2 cellular contexts compared by ENCODE assay signal in genomic region chr9:36590246-36590645, GRCh38.
TF ChIP-seq lines count a peak whose summit lies in the region.

No MANE protein-coding gene starts in this region.

TF ChIP-seq in HCT116, 20 proteins besides CTCF, POLR2A, EP300 and RAD21:
- TF ChIP-seq YY1 (IDR thresholded peaks at IDR 0.05; ENCODE audit: extremely low read depth, insufficient replicate concordance, low read depth, low read length): no peak
- no peak for TF ChIP-seq CEBPB (IDR thresholded peaks at IDR 0.05; ENCODE audit: low read depth)
- TF ChIP-seq ZFX (IDR thresholded peaks at IDR 0.05): no peak
TF ChIP-seq in HCT116: peak in this region for 0.

TF ChIP-seq in GM12878, 131 proteins besides CTCF, POLR2A, EP300 and RAD21:
- TF ChIP-seq FOXM1 (IDR thresholded peaks at IDR 0.05; ENCODE audit: low read depth, low read length) (no peak), ZNF24 (IDR thresholded peaks at IDR 0.05) (no peak), CHD1 (IDR thresholded peaks at IDR 0.05; ENCODE audit: low read depth, low read length) (no peak), ATF7 (IDR thresholded peaks at IDR 0.05; ENCODE audit: low read depth) (no peak), NRF1 (conservative IDR thresholded peaks at IDR 0.05; ENCODE audit: low read depth, low read length) (no peak), GATAD2B (conservative IDR thresholded peaks at IDR 0.05; ENCODE audit: low read depth) (no peak), SIX5 (IDR thresholded peaks at IDR 0.05; ENCODE audit: low read depth, low read length, severe bottlenecking) (no peak), HDGF (IDR thresholded peaks at IDR 0.05) (no peak), MTA2 (IDR thresholded peaks at IDR 0.05; ENCODE audit: low read depth) (no peak), MXI1 (IDR thresholded peaks at IDR 0.05; ENCODE audit: low read depth, low read length) (no peak), SMC3 (IDR thresholded peaks at IDR 0.05; ENCODE audit: borderline replicate concordance, low read length) (no peak), EED (IDR thresholded peaks at IDR 0.05; ENCODE audit: low read depth) (no peak), MAX (IDR thresholded peaks at IDR 0.05; ENCODE audit: low read depth, low read length) (no peak), NR2F1 (conservative IDR thresholded peaks at IDR 0.05) (no peak)
- TF ChIP-seq, protein P1, sequence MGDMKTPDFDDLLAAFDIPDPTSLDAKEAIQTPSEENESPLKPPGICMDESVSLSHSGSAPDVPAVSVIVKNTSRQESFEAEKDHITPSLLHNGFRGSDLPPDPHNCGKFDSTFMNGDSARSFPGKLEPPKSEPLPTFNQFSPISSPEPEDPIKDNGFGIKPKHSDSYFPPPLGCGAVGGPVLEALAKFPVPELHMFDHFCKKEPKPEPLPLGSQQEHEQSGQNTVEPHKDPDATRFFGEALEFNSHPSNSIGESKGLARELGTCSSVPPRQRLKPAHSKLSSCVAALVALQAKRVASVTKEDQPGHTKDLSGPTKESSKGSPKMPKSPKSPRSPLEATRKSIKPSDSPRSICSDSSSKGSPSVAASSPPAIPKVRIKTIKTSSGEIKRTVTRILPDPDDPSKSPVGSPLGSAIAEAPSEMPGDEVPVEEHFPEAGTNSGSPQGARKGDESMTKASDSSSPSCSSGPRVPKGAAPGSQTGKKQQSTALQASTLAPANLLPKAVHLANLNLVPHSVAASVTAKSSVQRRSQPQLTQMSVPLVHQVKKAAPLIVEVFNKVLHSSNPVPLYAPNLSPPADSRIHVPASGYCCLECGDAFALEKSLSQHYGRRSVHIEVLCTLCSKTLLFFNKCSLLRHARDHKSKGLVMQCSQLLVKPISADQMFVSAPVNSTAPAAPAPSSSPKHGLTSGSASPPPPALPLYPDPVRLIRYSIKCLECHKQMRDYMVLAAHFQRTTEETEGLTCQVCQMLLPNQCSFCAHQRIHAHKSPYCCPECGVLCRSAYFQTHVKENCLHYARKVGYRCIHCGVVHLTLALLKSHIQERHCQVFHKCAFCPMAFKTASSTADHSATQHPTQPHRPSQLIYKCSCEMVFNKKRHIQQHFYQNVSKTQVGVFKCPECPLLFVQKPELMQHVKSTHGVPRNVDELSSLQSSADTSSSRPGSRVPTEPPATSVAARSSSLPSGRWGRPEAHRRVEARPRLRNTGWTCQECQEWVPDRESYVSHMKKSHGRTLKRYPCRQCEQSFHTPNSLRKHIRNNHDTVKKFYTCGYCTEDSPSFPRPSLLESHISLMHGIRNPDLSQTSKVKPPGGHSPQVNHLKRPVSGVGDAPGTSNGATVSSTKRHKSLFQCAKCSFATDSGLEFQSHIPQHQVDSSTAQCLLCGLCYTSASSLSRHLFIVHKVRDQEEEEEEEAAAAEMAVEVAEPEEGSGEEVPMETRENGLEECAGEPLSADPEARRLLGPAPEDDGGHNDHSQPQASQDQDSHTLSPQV (IDR thresholded peaks at IDR 0.05): no peak
- TF ChIP-seq, protein P2, sequence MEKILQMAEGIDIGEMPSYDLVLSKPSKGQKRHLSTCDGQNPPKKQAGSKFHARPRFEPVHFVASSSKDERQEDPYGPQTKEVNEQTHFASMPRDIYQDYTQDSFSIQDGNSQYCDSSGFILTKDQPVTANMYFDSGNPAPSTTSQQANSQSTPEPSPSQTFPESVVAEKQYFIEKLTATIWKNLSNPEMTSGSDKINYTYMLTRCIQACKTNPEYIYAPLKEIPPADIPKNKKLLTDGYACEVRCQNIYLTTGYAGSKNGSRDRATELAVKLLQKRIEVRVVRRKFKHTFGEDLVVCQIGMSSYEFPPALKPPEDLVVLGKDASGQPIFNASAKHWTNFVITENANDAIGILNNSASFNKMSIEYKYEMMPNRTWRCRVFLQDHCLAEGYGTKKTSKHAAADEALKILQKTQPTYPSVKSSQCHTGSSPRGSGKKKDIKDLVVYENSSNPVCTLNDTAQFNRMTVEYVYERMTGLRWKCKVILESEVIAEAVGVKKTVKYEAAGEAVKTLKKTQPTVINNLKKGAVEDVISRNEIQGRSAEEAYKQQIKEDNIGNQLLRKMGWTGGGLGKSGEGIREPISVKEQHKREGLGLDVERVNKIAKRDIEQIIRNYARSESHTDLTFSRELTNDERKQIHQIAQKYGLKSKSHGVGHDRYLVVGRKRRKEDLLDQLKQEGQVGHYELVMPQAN (conservative IDR thresholded peaks at IDR 0.05): no peak
- TF ChIP-seq, protein P3, sequence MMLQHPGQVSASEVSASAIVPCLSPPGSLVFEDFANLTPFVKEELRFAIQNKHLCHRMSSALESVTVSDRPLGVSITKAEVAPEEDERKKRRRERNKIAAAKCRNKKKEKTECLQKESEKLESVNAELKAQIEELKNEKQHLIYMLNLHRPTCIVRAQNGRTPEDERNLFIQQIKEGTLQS (IDR thresholded peaks at IDR 0.05; ENCODE audit: borderline replicate concordance, extremely low read depth, low read depth, low read length): no peak
- TF ChIP-seq, protein P4, sequence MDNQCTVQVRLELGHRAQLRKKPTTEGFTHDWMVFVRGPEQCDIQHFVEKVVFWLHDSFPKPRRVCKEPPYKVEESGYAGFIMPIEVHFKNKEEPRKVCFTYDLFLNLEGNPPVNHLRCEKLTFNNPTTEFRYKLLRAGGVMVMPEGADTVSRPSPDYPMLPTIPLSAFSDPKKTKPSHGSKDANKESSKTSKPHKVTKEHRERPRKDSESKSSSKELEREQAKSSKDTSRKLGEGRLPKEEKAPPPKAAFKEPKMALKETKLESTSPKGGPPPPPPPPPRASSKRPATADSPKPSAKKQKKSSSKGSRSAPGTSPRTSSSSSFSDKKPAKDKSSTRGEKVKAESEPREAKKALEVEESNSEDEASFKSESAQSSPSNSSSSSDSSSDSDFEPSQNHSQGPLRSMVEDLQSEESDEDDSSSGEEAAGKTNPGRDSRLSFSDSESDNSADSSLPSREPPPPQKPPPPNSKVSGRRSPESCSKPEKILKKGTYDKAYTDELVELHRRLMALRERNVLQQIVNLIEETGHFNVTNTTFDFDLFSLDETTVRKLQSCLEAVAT (IDR thresholded peaks at IDR 0.05): no peak
- TF ChIP-seq, protein P5, sequence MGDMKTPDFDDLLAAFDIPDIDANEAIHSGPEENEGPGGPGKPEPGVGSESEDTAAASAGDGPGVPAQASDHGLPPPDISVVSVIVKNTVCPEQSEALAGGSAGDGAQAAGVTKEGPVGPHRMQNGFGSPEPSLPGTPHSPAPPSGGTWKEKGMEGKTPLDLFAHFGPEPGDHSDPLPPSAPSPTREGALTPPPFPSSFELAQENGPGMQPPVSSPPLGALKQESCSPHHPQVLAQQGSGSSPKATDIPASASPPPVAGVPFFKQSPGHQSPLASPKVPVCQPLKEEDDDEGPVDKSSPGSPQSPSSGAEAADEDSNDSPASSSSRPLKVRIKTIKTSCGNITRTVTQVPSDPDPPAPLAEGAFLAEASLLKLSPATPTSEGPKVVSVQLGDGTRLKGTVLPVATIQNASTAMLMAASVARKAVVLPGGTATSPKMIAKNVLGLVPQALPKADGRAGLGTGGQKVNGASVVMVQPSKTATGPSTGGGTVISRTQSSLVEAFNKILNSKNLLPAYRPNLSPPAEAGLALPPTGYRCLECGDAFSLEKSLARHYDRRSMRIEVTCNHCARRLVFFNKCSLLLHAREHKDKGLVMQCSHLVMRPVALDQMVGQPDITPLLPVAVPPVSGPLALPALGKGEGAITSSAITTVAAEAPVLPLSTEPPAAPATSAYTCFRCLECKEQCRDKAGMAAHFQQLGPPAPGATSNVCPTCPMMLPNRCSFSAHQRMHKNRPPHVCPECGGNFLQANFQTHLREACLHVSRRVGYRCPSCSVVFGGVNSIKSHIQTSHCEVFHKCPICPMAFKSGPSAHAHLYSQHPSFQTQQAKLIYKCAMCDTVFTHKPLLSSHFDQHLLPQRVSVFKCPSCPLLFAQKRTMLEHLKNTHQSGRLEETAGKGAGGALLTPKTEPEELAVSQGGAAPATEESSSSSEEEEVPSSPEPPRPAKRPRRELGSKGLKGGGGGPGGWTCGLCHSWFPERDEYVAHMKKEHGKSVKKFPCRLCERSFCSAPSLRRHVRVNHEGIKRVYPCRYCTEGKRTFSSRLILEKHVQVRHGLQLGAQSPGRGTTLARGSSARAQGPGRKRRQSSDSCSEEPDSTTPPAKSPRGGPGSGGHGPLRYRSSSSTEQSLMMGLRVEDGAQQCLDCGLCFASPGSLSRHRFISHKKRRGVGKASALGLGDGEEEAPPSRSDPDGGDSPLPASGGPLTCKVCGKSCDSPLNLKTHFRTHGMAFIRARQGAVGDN (IDR thresholded peaks at IDR 0.05): no peak
- TF ChIP-seq, protein P6, sequence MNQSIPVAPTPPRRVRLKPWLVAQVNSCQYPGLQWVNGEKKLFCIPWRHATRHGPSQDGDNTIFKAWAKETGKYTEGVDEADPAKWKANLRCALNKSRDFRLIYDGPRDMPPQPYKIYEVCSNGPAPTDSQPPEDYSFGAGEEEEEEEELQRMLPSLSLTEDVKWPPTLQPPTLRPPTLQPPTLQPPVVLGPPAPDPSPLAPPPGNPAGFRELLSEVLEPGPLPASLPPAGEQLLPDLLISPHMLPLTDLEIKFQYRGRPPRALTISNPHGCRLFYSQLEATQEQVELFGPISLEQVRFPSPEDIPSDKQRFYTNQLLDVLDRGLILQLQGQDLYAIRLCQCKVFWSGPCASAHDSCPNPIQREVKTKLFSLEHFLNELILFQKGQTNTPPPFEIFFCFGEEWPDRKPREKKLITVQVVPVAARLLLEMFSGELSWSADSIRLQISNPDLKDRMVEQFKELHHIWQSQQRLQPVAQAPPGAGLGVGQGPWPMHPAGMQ (IDR thresholded peaks at IDR 0.05; ENCODE audit: borderline replicate concordance): no peak
TF ChIP-seq in GM12878: peak in this region for 0.
